22 cellular contexts compared by ENCODE assay signal in genomic region chr19:48476176-48476575, GRCh38. TPM values are rescaled to one million over a fixed set of nuclear protein-coding genes. Genes with fewer than 3 reads are reported as not detected.
"Had no signal": no experiment of that assay in that cellular context is flagged by ENCODE, and none has a peak within 500 bp of the region (broad histone marks: within the 10 kb centered on the region; RNA-seq: fewer than 3 reads in every experiment).

No MANE protein-coding gene starts in this region.

- H2AFZ ChIP-seq: hepatocyte had no signal

- H3K4me3 Mint-ChIP-seq: activated naive CD8-positive, alpha-beta T cell; brain; central memory CD8-positive, alpha-beta T cell; memory B cell; natural killer cell; stimulated activated naive CD8-positive, alpha-beta T cell treated with anti-CD3 and anti-CD28 coated beads, Interleukin-15, Interleukin-2, amounts not matched to agents 100 ng/mL and 50 ng/mL, for 24 hours had no signal

- H3K27ac ChIP-seq: coronary artery, esophagus squamous epithelium, hepatocyte, left ventricle myocardium inferior, right lobe of liver, suprapubic skin had no signal

- H3K36me3 Mint-ChIP-seq: activated naive CD8-positive, alpha-beta T cell; natural killer cell had no signal

- H3K27me3 ChIP-seq: esophagus squamous epithelium, hepatocyte, right lobe of liver, suprapubic skin, upper lobe of left lung had no signal

- H3K27me3 Mint-ChIP-seq: activated naive CD8-positive, alpha-beta T cell; brain; central memory CD8-positive, alpha-beta T cell; memory B cell; stimulated activated naive CD8-positive, alpha-beta T cell treated with anti-CD3 and anti-CD28 coated beads, Interleukin-15, Interleukin-2, amounts not matched to agents 100 ng/mL and 50 ng/mL, for 24 hours had no signal

- H3K9me3 ChIP-seq: esophagus squamous epithelium, left ventricle myocardium inferior, right lobe of liver, suprapubic skin, upper lobe of left lung had no signal

- ATAC-seq: natural killer cell, right lobe of liver had no signal

- H3K9me3 Mint-ChIP-seq: brain; central memory CD8-positive, alpha-beta T cell; memory B cell; natural killer cell; stimulated activated naive CD8-positive, alpha-beta T cell treated with anti-CD3 and anti-CD28 coated beads, Interleukin-15, Interleukin-2, amounts not matched to agents 100 ng/mL and 50 ng/mL, for 24 hours had no signal

- H3K27ac Mint-ChIP-seq: memory B cell, natural killer cell had no signal

- H3K4me2 ChIP-seq: hepatocyte, smooth muscle cell had no signal

- DNase-seq: activated CD4-positive, alpha-beta T cell treated with anti-CD3 and anti-CD28 coated beads for 1 hour; activated effector memory CD4-positive, alpha-beta T cell treated with anti-CD3 and anti-CD28 coated beads, Interleukin-2, amount 50 U/mL, for 16 hours; activated T-cell treated with anti-CD3 and anti-CD28 coated beads, Interleukin-2, amount 50 U/mL, for 1 hour; amygdala; esophagus squamous epithelium; left ventricle myocardium inferior; natural killer cell; nucleus accumbens; right lobe of liver; stimulated activated CD4-positive, alpha-beta T cell treated with anti-CD3 and anti-CD28 coated beads, Interleukin-4, amount 100 ng/mL, for 4 hours; stimulated activated CD8-positive, alpha-beta memory T cell treated with anti-CD3 and anti-CD28 coated beads, Interleukin-4, amount 100 ng/mL, for 48 hours; upper lobe of left lung had no signal

- H3K4me3 ChIP-seq: coronary artery, esophagus squamous epithelium, hepatocyte, left ventricle myocardium inferior, right lobe of liver, smooth muscle cell, suprapubic skin, upper lobe of left lung had no signal

RNA-seq across cellular contexts. Expression of gene LMTK3, which starts 35.5 kb away (rescaled TPM):
- total RNA-seq: glomerular endothelial cell had no signal
